19 cellular contexts compared by ENCODE assay signal in genomic region chr10:74794531-74794930, GRCh38.
"Had no signal": no experiment of that assay in that cellular context is flagged by ENCODE, and none has a peak within 500 bp of the region (broad histone marks: within the 10 kb centered on the region; RNA-seq: fewer than 3 reads in every experiment).

No MANE protein-coding gene starts in this region.

- H3K4me1 ChIP-seq: adrenal gland had no signal

- H3K4me3 ChIP-seq: adrenal gland had no signal

- H3K27ac Mint-ChIP-seq: activated CD4-positive, alpha-beta memory T cell treated with anti-CD3 and anti-CD28 coated beads for 36 hours; activated CD4-positive, alpha-beta T cell treated with anti-CD3 and anti-CD28 coated beads, Interleukin-2, amount 10 ng/mL, durations not matched to agents 7 days and 5 days; activated naive CD4-positive, alpha-beta T cell treated with anti-CD3 and anti-CD28 coated beads for 36 hours; activated naive CD8-positive, alpha-beta T cell treated with anti-CD3 and anti-CD28 coated beads for 36 hours; activated T-helper 17 cell treated with anti-CD3 and anti-CD28 coated beads, Interleukin-2, amount 50 U/mL, for 72 hours; T-helper 17 cell had no signal

- H3K27me3 Mint-ChIP-seq: activated CD4-positive, alpha-beta memory T cell treated with anti-CD3 and anti-CD28 coated beads for 36 hours; activated CD4-positive, alpha-beta T cell treated with anti-CD3 and anti-CD28 coated beads, Interleukin-2, amount 10 ng/mL, durations not matched to agents 7 days and 5 days; activated naive CD8-positive, alpha-beta T cell treated with anti-CD3 and anti-CD28 coated beads for 36 hours; activated T-helper 17 cell treated with anti-CD3 and anti-CD28 coated beads, Interleukin-2, amount 50 U/mL, for 72 hours; T-helper 17 cell had no signal

- H3K4me1 Mint-ChIP-seq: activated T-helper 17 cell treated with anti-CD3 and anti-CD28 coated beads, Interleukin-2, amount 50 U/mL, for 72 hours had no signal

- ATAC-seq: activated T-helper 17 cell treated with anti-CD3 and anti-CD28 coated beads, Interleukin-2, amount 50 U/mL, for 72 hours; T-helper 17 cell had no signal

- H3K9me3 Mint-ChIP-seq: activated CD4-positive, alpha-beta memory T cell treated with anti-CD3 and anti-CD28 coated beads for 36 hours; activated naive CD4-positive, alpha-beta T cell treated with anti-CD3 and anti-CD28 coated beads for 36 hours; activated naive CD8-positive, alpha-beta T cell treated with anti-CD3 and anti-CD28 coated beads for 36 hours; activated T-helper 17 cell treated with anti-CD3 and anti-CD28 coated beads, Interleukin-2, amount 50 U/mL, for 72 hours had no signal

- H3K27ac ChIP-seq: adrenal gland had no signal

- H3K9me3 ChIP-seq: adrenal gland had no signal

- H3K36me3 ChIP-seq: adrenal gland had no signal

- H3K27me3 ChIP-seq: adrenal gland had no signal

- H3K36me3 Mint-ChIP-seq: activated CD4-positive, alpha-beta memory T cell treated with anti-CD3 and anti-CD28 coated beads for 36 hours; activated naive CD8-positive, alpha-beta T cell treated with anti-CD3 and anti-CD28 coated beads for 36 hours had no signal

- H3K4me3 Mint-ChIP-seq: activated CD4-positive, alpha-beta memory T cell treated with anti-CD3 and anti-CD28 coated beads for 36 hours; activated CD4-positive, alpha-beta T cell treated with anti-CD3 and anti-CD28 coated beads, Interleukin-2, amount 10 ng/mL, durations not matched to agents 7 days and 5 days; activated naive CD4-positive, alpha-beta T cell treated with anti-CD3 and anti-CD28 coated beads for 36 hours; activated naive CD8-positive, alpha-beta T cell treated with anti-CD3 and anti-CD28 coated beads for 36 hours; activated T-helper 17 cell treated with anti-CD3 and anti-CD28 coated beads, Interleukin-2, amount 50 U/mL, for 72 hours; T-helper 17 cell had no signal

- DNase-seq: activated CD4-positive, alpha-beta memory T cell treated with anti-CD3 and anti-CD28 coated beads for 36 hours; activated CD4-positive, alpha-beta T cell treated with anti-CD3 and anti-CD28 coated beads, Interleukin-2, amount 10 ng/mL, durations not matched to agents 7 days and 5 days; activated CD4-positive, CD25-positive, alpha-beta regulatory T cell; activated CD8-positive, alpha-beta memory T cell treated with anti-CD3 and anti-CD28 coated beads for 24 hours; activated gamma-delta T cell; activated naive CD4-positive, alpha-beta T cell treated with anti-CD3 and anti-CD28 coated beads for 36 hours; activated naive CD8-positive, alpha-beta T cell treated with anti-CD3 and anti-CD28 coated beads for 36 hours; activated T-cell treated with anti-CD3 and anti-CD28 coated beads, Interleukin-2, amount 50 U/mL, for 48 hours; adrenal gland; anterior cingulate cortex; NCI-H1092 treated with DMSO at 0.1 percent for 48 hours; NCI-H1417 treated with DMSO at 0.1 percent for 48 hours; NCI-H1694 treated with DMSO at 0.1 percent for 48 hours; NCI-H2029 treated with DMSO at 0.1 percent for 48 hours; NCI-H510A treated with DMSO at 0.1 percent for 48 hours; SIG-M5; T-helper 17 cell; T-helper 9 cell had no signal
